In genomic region chr7:68321076-68321639, GRCh38 we compare ENCODE assay signal across 8 cellular contexts.
DNase-seq lines count a peak whose midpoint lies in the region; ATAC-seq and TF ChIP-seq lines count a peak whose summit lies in the region.
"Had no signal": no experiment of that assay in that cellular context is flagged by ENCODE, and none has a peak within 500 bp of the region (broad histone marks: within the 10 kb centered on the region; RNA-seq: fewer than 3 reads in every experiment).

No MANE protein-coding gene starts in this region.

- TF ChIP-seq RAD21 in SK-N-SH (IDR thresholded peaks at IDR 0.05; ENCODE audit: low read length) = peak; percentile 24

- no peaks in the 10 kb centered on the region for H3K79me2 ChIP-seq in SK-N-SH (ENCODE audit: insufficient read depth)

- no peak for ATAC-seq in GM18867 (IDR thresholded peaks at IDR 0.05; ENCODE audit: unreplicated experiment)

- DNase-seq in NCI-H187 treated with DMSO at 0.1 percent for 48 hours (lab: John Stamatoyannopoulos, UW) (peak; percentile 97), SK-N-SH (peak; percentile 50), kidney glomerular epithelial cell (lab: John Stamatoyannopoulos, UW) (peak; percentile 48), NOMO-1 (lab: John Stamatoyannopoulos, UW; ENCODE audit: unreplicated experiment in 2 of 2) (no peak), H7 (no peak)

- H3K27ac ChIP-seq in SK-N-SH (ENCODE audit: low read depth in 2 of 2, low read length in 1 of 2) = peak overlapping the region in 1 of 2 experiments; percentile 67; a peak in 2 of 4 replicates
- H3K27ac ChIP-seq in urinary bladder (ENCODE audit: low read depth) = peak overlapping the region; percentile 29
- H3K27ac ChIP-seq: SJSA1 had no signal

- H3F3A ChIP-seq in SK-N-SH (replicated peaks; ENCODE audit: insufficient read depth) = no peaks in the 10 kb centered on the region

- H3K9me2 ChIP-seq in SK-N-SH = no peaks in the 10 kb centered on the region

- no peak for TF ChIP-seq CTCF in SK-N-SH (IDR thresholded peaks at IDR 0.05)

- H3K27me3 ChIP-seq in SK-N-SH (ENCODE audit: insufficient read depth) = no peaks in the 10 kb centered on the region
- no peaks in the 10 kb centered on the region for H3K27me3 ChIP-seq in H7 (ENCODE audit: control insufficient read depth, insufficient read depth, low read length)
- H3K27me3 ChIP-seq: SJSA1 had no signal

- H2AFZ ChIP-seq in SK-N-SH (ENCODE audit: low read depth) = no peak overlapping the region

- H3K4me2 ChIP-seq in SK-N-SH = peak overlapping the region; percentile 35; the same call in 1 of the 2 replicates

- no peak; a peak in 2 of 4 replicates for TF ChIP-seq EP300 in SK-N-SH (IDR thresholded peaks at IDR 0.05; ENCODE audit: borderline replicate concordance in 1 of 2, low read depth in 1 of 2, low read length in 1 of 2)

- H3K9me3 ChIP-seq in SK-N-SH = no peaks in the 10 kb centered on the region
- H3K9me3 ChIP-seq: SJSA1 had no signal

- H3K36me3 ChIP-seq in SK-N-SH (replicated peaks in 1 of 2; ENCODE audit: control insufficient read depth in 1 of 2, insufficient read depth in 2 of 2, low read length in 1 of 2) (no peaks in the 10 kb centered on the region), urinary bladder (ENCODE audit: insufficient read depth) (no peaks in the 10 kb centered on the region), H7 (replicated peaks; ENCODE audit: control insufficient read depth, insufficient read depth, low read length) (no peaks in the 10 kb centered on the region)
- H3K36me3 ChIP-seq: SJSA1 had no signal

- POLR2A ChIA-PET in SK-N-SH (lab: Yijun Ruan, JAX) = interaction anchor here (0.8 to 1.0 kb wide), 3 partner anchors 10 to 1019 kb away, joined by 3 to 9 read pairs (median 3); no protein-coding TSS in a partner anchor

- CTCF ChIA-PET in SK-N-SH (lab: Yijun Ruan, JAX) = interaction anchor here (1.3 kb wide), 1 partner anchor 18 kb away, joined by 4 read pairs; no protein-coding TSS in a partner anchor

- no peak overlapping the region for H3K9ac ChIP-seq in SK-N-SH

- peak overlapping the region in 1 of 2 experiments; percentile 32; a peak in 1 of 4 replicates for H3K4me3 ChIP-seq in SK-N-SH (ENCODE audit: low read depth in 2 of 2, low read length in 1 of 2)
- H3K4me3 ChIP-seq in urinary bladder (ENCODE audit: low read depth, low read length) = no peak overlapping the region
- H3K4me3 ChIP-seq in H7 (ENCODE audit: insufficient read depth, low read depth, low read length) = no peak overlapping the region
- H3K4me3 ChIP-seq: SJSA1 had no signal

- no peaks in the 10 kb centered on the region for H4K20me1 ChIP-seq in SK-N-SH (ENCODE audit: insufficient read depth)

- 0% methylated on average over 4 of the region's 4 CpGs for WGBS in SK-N-SH (ENCODE audit: low lambda C conversion rate)
- 12% methylated on average over 4 of the region's 4 CpGs for WGBS in urinary bladder

- peaks cover 0 to 15% of the 10 kb centered on the region in 2 experiments; a peak in 2 of 4 replicates for H3K4me1 ChIP-seq in SK-N-SH (ENCODE audit: control insufficient read depth in 1 of 2, insufficient read depth in 2 of 2, low read depth in 1 of 2, low read length in 1 of 2)
- no peaks in the 10 kb centered on the region for H3K4me1 ChIP-seq in urinary bladder (ENCODE audit: insufficient read depth)
- H3K4me1 ChIP-seq: SJSA1 had no signal

TF ChIP-seq in SK-N-SH, 30 proteins besides CTCF, POLR2A, EP300 and RAD21:
- TF ChIP-seq FOSL2 (IDR thresholded peaks at IDR 0.05; ENCODE audit: borderline replicate concordance, low read depth) (no peak), REST (IDR thresholded peaks at IDR 0.05; ENCODE audit: low read depth, low read length) (no peak), EZH2phosphoT487 (IDR thresholded peaks at IDR 0.05; ENCODE audit: borderline replicate concordance, low read depth) (no peak), NFIC (IDR thresholded peaks at IDR 0.05; ENCODE audit: borderline replicate concordance) (peak; percentile 44; the same call in 1 of the 2 replicates), GATA2 (CRISPR knock-in tag; IDR thresholded peaks at IDR 0.05) (peak; percentile 81)
TF ChIP-seq in SK-N-SH: peak in this region for 2.

Comparison
In these comparisons a context has a peak if more than half of its experiments do, and no peak if none do; other contexts are left out.
1. DNase-seq: peak in NCI-H187 treated with DMSO at 0.1 percent for 48 hours (single experiment), SK-N-SH (single experiment) and kidney glomerular epithelial cell (single experiment); none in NOMO-1 (0 of 2) and H7 (single experiment).